In genomic region chr2:132651115-132652099, GRCh38 we compare ENCODE assay signal across 8 cellular contexts. TPM values are rescaled to one million over a fixed set of nuclear protein-coding genes. Genes with fewer than 3 reads are reported as not detected.
DNase-seq lines count a peak whose midpoint lies in the region; ATAC-seq and TF ChIP-seq lines count a peak whose summit lies in the region.

No MANE protein-coding gene starts in this region.

- WGBS in body of pancreas, 2 donors = 53 to 89% methylated on average over 13 of the region's 13 CpGs
- 69% methylated on average over 12 of the region's 13 CpGs for WGBS in right lobe of liver (ENCODE audit: insufficient coverage, low coverage, low lambda C conversion rate, missing lambda C conversion rate)

- intact Hi-C loops in body of pancreas (cut with DNase I) (no loop called here), right lobe of liver (cut with DNase I) (no loop called here)

- TF ChIP-seq CTCF in C4-2B (conservative IDR thresholded peaks at IDR 0.05) (peak; percentile 57), body of pancreas (IDR thresholded peaks at IDR 0.05) (peak in 5 of 7 experiments; percentile 15 to 72 (median 52)), right lobe of liver (IDR thresholded peaks at IDR 0.05) (peak in 3 of 4 donors; percentile 38 to 43 (median 42))

- H3K27me3 ChIP-seq in body of pancreas (no peaks in the 10 kb centered on the region), right lobe of liver (no peaks in the 10 kb centered on the region)

- H3K27ac ChIP-seq in C4-2B (no peak overlapping the region), body of pancreas (no peak overlapping the region), right lobe of liver (no peak overlapping the region)

- H3K36me3 ChIP-seq in body of pancreas (replicated peaks in 1 of 2; ENCODE audit: insufficient read depth in 1 of 2, low read depth in 2 of 2) = no peaks in the 10 kb centered on the region
- H3K36me3 ChIP-seq in right lobe of liver = no peaks in the 10 kb centered on the region

- ATAC-seq in body of pancreas = peak; percentile 88
- ATAC-seq in right lobe of liver = peak in 3 of 4 donors; percentile 77 to 81 (median 77)
- ATAC-seq in GM18505 (IDR thresholded peaks at IDR 0.05; ENCODE audit: unreplicated experiment) = no peak
- no peak for ATAC-seq in GM19324 (IDR thresholded peaks at IDR 0.05; ENCODE audit: low FRiP score, unreplicated experiment)

- DNase-seq in HT1080 (ENCODE audit: low read depth) = peak; percentile 46
- DNase-seq in body of pancreas = peak in 3 of 4 donors; percentile 20 to 36 (median 32)
- no peak for DNase-seq in right lobe of liver
- no peak for DNase-seq in activated CD4-positive, alpha-beta T cell treated with anti-CD3 and anti-CD28 coated beads, Interleukin-2, amount 50 U/mL, for 4 hours
- no peak for DNase-seq in stimulated activated CD4-positive, alpha-beta T cell treated with anti-CD3 and anti-CD28 coated beads, Interleukin-4, amount 100 ng/mL, for 1 hour

- TF ChIP-seq POLR2A in body of pancreas (IDR thresholded peaks at IDR 0.05) (no peak), right lobe of liver (IDR thresholded peaks at IDR 0.05) (no peak), GM18505 (IDR thresholded peaks at IDR 0.05; ENCODE audit: borderline replicate concordance, extremely low read depth, insufficient read depth, insufficient read length) (no peak)

- H3K9me3 ChIP-seq in body of pancreas (no peaks in the 10 kb centered on the region), right lobe of liver (no peaks in the 10 kb centered on the region)

- peaks cover 5% of the 10 kb centered on the region for H3K4me1 ChIP-seq in body of pancreas
- H3K4me1 ChIP-seq in right lobe of liver = no peaks in the 10 kb centered on the region

- H3K4me3 ChIP-seq in body of pancreas (no peak overlapping the region), right lobe of liver (no peak overlapping the region)

RNA-seq across cellular contexts. Expression of gene LYPD1, which starts 18.6 kb away (rescaled TPM):
- total RNA-seq in HT1080 (2014; rRNA removed; shearing (Covaris generic)) = 45.0 and 51.6 TPM in 2 replicates
- 117 TPM in 2 replicates for polyA plus RNA-seq in HT1080 (2015; cell fraction: cytosol; rRNA removed)
- polyA plus RNA-seq in HT1080 (2015; cell fraction: nucleus; rRNA removed) = 34.8 and 39.7 TPM in 2 replicates
- total RNA-seq in body of pancreas = 1 to 10 TPM; 1.6 to 3.1 TPM
- total RNA-seq in right lobe of liver = 1 to 10 TPM in 1 of 6 experiments, under 1 TPM in 4, not detected in 1; 0.27 to 1.5 (median 0.81) TPM

Comparison
In these comparisons a context has a peak if more than half of its experiments do, and no peak if none do; other contexts are left out.
1. DNase-seq: peak in HT1080 (single experiment) and body of pancreas (3 of 4); none in right lobe of liver (0 of 3), activated CD4-positive, alpha-beta T cell treated with anti-CD3 and anti-CD28 coated beads, Interleukin-2, amount 50 U/mL, for 4 hours (0 of 2) and stimulated activated CD4-positive, alpha-beta T cell treated with anti-CD3 and anti-CD28 coated beads, Interleukin-4, amount 100 ng/mL, for 1 hour (single experiment).
2. ATAC-seq: peak in body of pancreas (single experiment) and right lobe of liver (3 of 4); none in GM18505 (single experiment) and GM19324 (single experiment).
3. RNA of gene LYPD1, which starts 18.6 kb away (total RNA-seq): 45.0 to 51.6 TPM in HT1080; 1.6 to 3.1 TPM in body of pancreas and 0.27 to 1.5 TPM in right lobe of liver; every median in the first group is over 10 times any median in the second.
4. Peak in every context shown above with its lines, with median percentiles within 50 percentile points of each other: CTCF ChIP-seq.